In genomic region chr17:76539631-76540271, GRCh38 we compare ENCODE assay signal across 1 cellular context.
TF ChIP-seq lines count a peak whose summit lies in the region.

Gene PRCD, plus strand, starts transcription at chr17:76540044. Its CDS starts 98 bp downstream, at chr17:76540142.

TF ChIP-seq in A549, 52 proteins besides CTCF, POLR2A, EP300 and RAD21 (continued from another document):
- no peak for TF ChIP-seq TFCP2L1 (CRISPR knock-in tag; IDR thresholded peaks at IDR 0.05)
- no peak for TF ChIP-seq FOSB (CRISPR knock-in tag; IDR thresholded peaks at IDR 0.05)
- TF ChIP-seq EHMT2 (IDR thresholded peaks at IDR 0.05; ENCODE audit: low read depth), result no peak
